Comparison of ENCODE assay signal across 11 cellular contexts in genomic region chr19:13091400-13092161, GRCh38. TPM values are rescaled to one million over a fixed set of nuclear protein-coding genes. Genes with fewer than 3 reads are reported as not detected.
DNase-seq lines count a peak whose midpoint lies in the region; ATAC-seq and TF ChIP-seq lines count a peak whose summit lies in the region.
"Had no signal": no experiment of that assay in that cellular context is flagged by ENCODE, and none has a peak within 500 bp of the region (broad histone marks: within the 10 kb centered on the region; RNA-seq: fewer than 3 reads in every experiment).

No MANE protein-coding gene starts in this region.

- no peak for DNase-seq in activated naive CD4-positive, alpha-beta T cell treated with anti-CD3 and anti-CD28 coated beads, Interleukin-2, amount 10 ng/mL, durations not matched to agents 7 days and 5 days
- DNase-seq in midbrain (lab: John Stamatoyannopoulos, UW) (peak; percentile 87), uterus (peak; percentile 81 to 88), DMS79 treated with DMSO at 0.1 percent for 48 hours (lab: John Stamatoyannopoulos, UW) (no peak)
- DNase-seq: activated T-cell treated with anti-CD3 and anti-CD28 coated beads, Interleukin-2, amount 50 U/mL, for 48 hours; CD4-positive, CD25-positive, alpha-beta regulatory T cell; NCI-H226 had no signal

- no peaks in the 10 kb centered on the region for H3K27me3 ChIP-seq in esophagus (ENCODE audit: control insufficient read depth in 1 of 2, insufficient read depth in 2 of 2, low read length in 2 of 2)
- no peaks in the 10 kb centered on the region for H3K27me3 ChIP-seq in uterus

- peaks cover 6% of the 10 kb centered on the region for H3K27me3 Mint-ChIP-seq in activated naive CD4-positive, alpha-beta T cell treated with anti-CD3 and anti-CD28 coated beads, Interleukin-2, amount 50 U/mL, for 24 hours
- peaks cover 54% of the 10 kb centered on the region for H3K27me3 Mint-ChIP-seq in activated naive CD4-positive, alpha-beta T cell treated with anti-CD3 and anti-CD28 coated beads, Interleukin-2, amount 10 ng/mL, durations not matched to agents 7 days and 5 days

- ATAC-seq in GM21447 (IDR thresholded peaks at IDR 0.05; ENCODE audit: unreplicated experiment): no peak
- ATAC-seq in HG02610 (IDR thresholded peaks at IDR 0.05; ENCODE audit: unreplicated experiment): no peak

- no peaks in the 10 kb centered on the region for H3K9me3 Mint-ChIP-seq in activated naive CD4-positive, alpha-beta T cell treated with anti-CD3 and anti-CD28 coated beads, Interleukin-2, amount 50 U/mL, for 24 hours
- no peaks in the 10 kb centered on the region for H3K9me3 Mint-ChIP-seq in activated naive CD4-positive, alpha-beta T cell treated with anti-CD3 and anti-CD28 coated beads, Interleukin-2, amount 10 ng/mL, durations not matched to agents 7 days and 5 days

- H3K27ac ChIP-seq in esophagus (ENCODE audit: low read depth in 2 of 2, low read length in 1 of 2) (peak overlapping the region; percentile 30 to 58), uterus (peak overlapping the region; percentile 87 to 93)

- intact Hi-C loops in uterus (cut with DNase I; ENCODE audit: low total_unique reads): loop anchor here (5.0 kb wide), 1 partner anchor 114 kb away; no protein-coding TSS in a partner anchor

- H3K4me3 ChIP-seq in esophagus (ENCODE audit: low read depth in 1 of 2, low read length in 2 of 2): no peak overlapping the region
- no peak overlapping the region for H3K4me3 ChIP-seq in uterus

- no peak for TF ChIP-seq CTCF in uterus (IDR thresholded peaks at IDR 0.05)

- WGBS in esophagus, 2 donors: 55 to 64% methylated on average over 25 of the region's 25 CpGs

- H3K4me1 ChIP-seq in esophagus (ENCODE audit: control insufficient read depth in 2 of 2, insufficient read depth in 2 of 2, low read length in 1 of 2) (no peaks in the 10 kb centered on the region), uterus (peaks cover 24 to 49% of the 10 kb centered on the region in 2 donors)

- no peaks in the 10 kb centered on the region for H3K9me3 ChIP-seq in esophagus (ENCODE audit: control insufficient read depth in 2 of 2, insufficient read depth in 1 of 2, low read depth in 1 of 2, low read length in 1 of 2)
- H3K9me3 ChIP-seq in uterus: no peaks in the 10 kb centered on the region

- TF ChIP-seq POLR2A in uterus (IDR thresholded peaks at IDR 0.05): no peak

- CTCF ChIA-PET in activated naive CD4-positive, alpha-beta T cell treated with anti-CD3 and anti-CD28 coated beads, Interleukin-2, amount 10 ng/mL, durations not matched to agents 7 days and 5 days (lab: Charles Lee): interaction anchor here (0.8 to 3.2 kb wide), 5 partner anchors 14 to 126 kb away, joined by 3 to 9 read pairs (median 7); no protein-coding TSS in a partner anchor

- H3K36me3 Mint-ChIP-seq in activated naive CD4-positive, alpha-beta T cell treated with anti-CD3 and anti-CD28 coated beads, Interleukin-2, amount 50 U/mL, for 24 hours: no peaks in the 10 kb centered on the region
- no peaks in the 10 kb centered on the region for H3K36me3 Mint-ChIP-seq in activated naive CD4-positive, alpha-beta T cell treated with anti-CD3 and anti-CD28 coated beads, Interleukin-2, amount 10 ng/mL, durations not matched to agents 7 days and 5 days
- H3K36me3 Mint-ChIP-seq: CD4-positive, CD25-positive, alpha-beta regulatory T cell had no signal

- H3K27ac Mint-ChIP-seq in activated naive CD4-positive, alpha-beta T cell treated with anti-CD3 and anti-CD28 coated beads, Interleukin-2, amount 50 U/mL, for 24 hours: peak overlapping the region; percentile 41
- H3K27ac Mint-ChIP-seq in activated naive CD4-positive, alpha-beta T cell treated with anti-CD3 and anti-CD28 coated beads, Interleukin-2, amount 10 ng/mL, durations not matched to agents 7 days and 5 days: no peak overlapping the region

- H3K4me1 Mint-ChIP-seq in activated naive CD4-positive, alpha-beta T cell treated with anti-CD3 and anti-CD28 coated beads, Interleukin-2, amount 50 U/mL, for 24 hours: peaks cover 9% of the 10 kb centered on the region
- H3K4me1 Mint-ChIP-seq in activated naive CD4-positive, alpha-beta T cell treated with anti-CD3 and anti-CD28 coated beads, Interleukin-2, amount 10 ng/mL, durations not matched to agents 7 days and 5 days: peaks cover 18% of the 10 kb centered on the region

- H3K36me3 ChIP-seq in esophagus (ENCODE audit: control insufficient read depth in 2 of 2, insufficient read depth in 2 of 2, low read length in 1 of 2) (peaks cover 0 to 26% of the 10 kb centered on the region in 2 donors), uterus (no peaks in the 10 kb centered on the region)

- no peak overlapping the region for H3K4me3 Mint-ChIP-seq in activated naive CD4-positive, alpha-beta T cell treated with anti-CD3 and anti-CD28 coated beads, Interleukin-2, amount 50 U/mL, for 24 hours
- H3K4me3 Mint-ChIP-seq in activated naive CD4-positive, alpha-beta T cell treated with anti-CD3 and anti-CD28 coated beads, Interleukin-2, amount 10 ng/mL, durations not matched to agents 7 days and 5 days: no peak overlapping the region

RNA-seq across cellular contexts. Expression of gene LYL1, which starts 11.1 kb away (rescaled TPM):
- polyA plus RNA-seq in esophagus: 1 to 10 TPM; 1.5 to 1.9 TPM
- total RNA-seq in uterus: 10 to 100 TPM in 3 of 4 donors, 1 to 10 TPM in 1; 2.6 to 15.5 (median 11.1) TPM

RNA-seq across cellular contexts. Expression of gene TRMT1, which starts 25.0 kb away (rescaled TPM):
- 10 to 100 TPM; 34.0 to 59.5 TPM for polyA plus RNA-seq in esophagus
- total RNA-seq in uterus: 10 to 100 TPM; 23.2 to 99.4 (median 33.6) TPM

RNA-seq across cellular contexts. Expression of gene NACC1, which starts 26.5 kb away (rescaled TPM):
- 10 to 100 TPM; 19.5 to 39.4 TPM for polyA plus RNA-seq in esophagus
- total RNA-seq in uterus: 10 to 100 TPM; 13.4 to 28.1 (median 15.8) TPM

RNA-seq across cellular contexts. Expression of gene STX10, which starts 58.6 kb away (rescaled TPM):
- 10 to 100 TPM; 75.1 to 76.0 TPM for polyA plus RNA-seq in esophagus
- 10 to 100 TPM; 42.2 to 72.1 (median 44.8) TPM for total RNA-seq in uterus

RNA-seq across cellular contexts. Expression of gene IER2, which starts 58.6 kb away (rescaled TPM):
- 100 to 1,000 TPM in 1 of 2 donors, 10 to 100 TPM in 1; 52.1 to 101 TPM for polyA plus RNA-seq in esophagus
- 100 to 1,000 TPM in 1 of 4 donors, 10 to 100 TPM in 3; 15.1 to 108 (median 66.7) TPM for total RNA-seq in uterus

Comparison
In these comparisons a context has a peak if more than half of its experiments do, and no peak if none do; other contexts are left out.
1. DNase-seq: peak in midbrain (single experiment) and uterus (2 of 2); none in activated naive CD4-positive, alpha-beta T cell treated with anti-CD3 and anti-CD28 coated beads, Interleukin-2, amount 10 ng/mL, durations not matched to agents 7 days and 5 days (single experiment) and DMS79 treated with DMSO at 0.1 percent for 48 hours (single experiment).